ENCODE assay signal across 8 cellular contexts in genomic region chr12:26939953-26940352, GRCh38. TPM values are rescaled to one million over a fixed set of nuclear protein-coding genes. Genes with fewer than 3 reads are reported as not detected.
DNase-seq lines count a peak whose midpoint lies in the region; ATAC-seq and TF ChIP-seq lines count a peak whose summit lies in the region.

No MANE protein-coding gene starts in this region.

- H3K27ac Mint-ChIP-seq in CD8-positive, alpha-beta T cell, result peak overlapping the region; percentile 80
- peak overlapping the region; percentile 92 for H3K27ac Mint-ChIP-seq in central memory CD8-positive, alpha-beta T cell (ENCODE audit: low read depth)

- peak overlapping the region; percentile 98 for H3K4me3 Mint-ChIP-seq in CD8-positive, alpha-beta T cell
- H3K4me3 Mint-ChIP-seq in central memory CD8-positive, alpha-beta T cell, result peak overlapping the region; percentile 95

- POLR2A ChIA-PET in CD8-positive, alpha-beta T cell (lab: Charles Lee), result no interaction called here

- peaks cover 24% of the 10 kb centered on the region for H3K36me3 Mint-ChIP-seq in CD8-positive, alpha-beta T cell
- peaks cover 20% of the 10 kb centered on the region for H3K36me3 Mint-ChIP-seq in central memory CD8-positive, alpha-beta T cell (ENCODE audit: insufficient read depth)

- H3K36me3 ChIP-seq in CD8-positive, alpha-beta T cell (ENCODE audit: insufficient read depth, low read length), result no peaks in the 10 kb centered on the region
- H3K36me3 ChIP-seq in MG63, result peaks cover 12% of the 10 kb centered on the region; the same call in 1 of the 2 replicates
- H3K36me3 ChIP-seq in neutrophil, result no peaks in the 10 kb centered on the region

- peak overlapping the region; percentile 89 for H3K27ac ChIP-seq in CD8-positive, alpha-beta T cell (ENCODE audit: low read depth, low read length)
- peak overlapping the region; percentile 95 for H3K27ac ChIP-seq in neutrophil

- H3K9me3 Mint-ChIP-seq in CD8-positive, alpha-beta T cell, result no peaks in the 10 kb centered on the region
- no peaks in the 10 kb centered on the region for H3K9me3 Mint-ChIP-seq in central memory CD8-positive, alpha-beta T cell

- ATAC-seq in CD8-positive, alpha-beta T cell, result no peak
- no peak for ATAC-seq in central memory CD8-positive, alpha-beta T cell (replicated peaks; ENCODE audit: extremely low read depth, poor library complexity, severe bottlenecking)
- ATAC-seq in HG02588 (IDR thresholded peaks at IDR 0.05; ENCODE audit: unreplicated experiment) (no peak), HG03521 (IDR thresholded peaks at IDR 0.05; ENCODE audit: unreplicated experiment) (no peak)

- no peaks in the 10 kb centered on the region for H3K27me3 Mint-ChIP-seq in CD8-positive, alpha-beta T cell (ENCODE audit: low read depth)
- no peaks in the 10 kb centered on the region for H3K27me3 Mint-ChIP-seq in central memory CD8-positive, alpha-beta T cell

- peak overlapping the region; percentile 92 for H3K4me3 ChIP-seq in CD8-positive, alpha-beta T cell (ENCODE audit: low read depth, low read length)
- H3K4me3 ChIP-seq in MG63 (peak overlapping the region; percentile 91), neutrophil (ENCODE audit: low read depth in 1 of 2, low read length in 1 of 2) (peak overlapping the region; percentile 81 to 96)

- no peaks in the 10 kb centered on the region for H3K9me3 ChIP-seq in CD8-positive, alpha-beta T cell (ENCODE audit: low read length)
- peaks cover 17% of the 10 kb centered on the region; the same call in 1 of the 2 replicates for H3K9me3 ChIP-seq in MG63
- no peaks in the 10 kb centered on the region for H3K9me3 ChIP-seq in neutrophil

- H3K4me1 Mint-ChIP-seq in CD8-positive, alpha-beta T cell (ENCODE audit: low read depth), result peaks cover 76% of the 10 kb centered on the region
- peaks cover 72% of the 10 kb centered on the region for H3K4me1 Mint-ChIP-seq in central memory CD8-positive, alpha-beta T cell

- CTCF ChIA-PET in CD8-positive, alpha-beta T cell (lab: Charles Lee), result no interaction called here

- intact Hi-C loops in CD8-positive, alpha-beta T cell (cut with DNase I, micrococcal nuclease), result loop anchor here (2.0 to 10.0 kb wide), 12 partner anchors 15 to 1885 kb away; partner anchors contain the start of genes CCDC91 (in 2 of the 2), DNAI7 (in 1 of the 2), ETFRF1 (in 1 of the 2) and KLHL42 (in 1 of the 2)

- no peak for DNase-seq in CD8-positive, alpha-beta T cell
- no peak for DNase-seq in MG63
- no peak for DNase-seq in central memory CD8-positive, alpha-beta T cell (ENCODE audit: low spot score in 2 of 2)
- DNase-seq in MV-4-11 (lab: John Stamatoyannopoulos, UW), result no peak
- DNase-seq in NCI-H526 treated with DMSO at 0.1 percent for 48 hours (lab: John Stamatoyannopoulos, UW), result no peak

- H3K27me3 ChIP-seq in CD8-positive, alpha-beta T cell (ENCODE audit: insufficient read depth, low read length), result no peaks in the 10 kb centered on the region
- H3K27me3 ChIP-seq in MG63, result no peaks in the 10 kb centered on the region
- H3K27me3 ChIP-seq in neutrophil, result no peaks in the 10 kb centered on the region

- peaks cover 58% of the 10 kb centered on the region for H3K4me1 ChIP-seq in CD8-positive, alpha-beta T cell (ENCODE audit: insufficient read depth, low read length)
- H3K4me1 ChIP-seq in neutrophil (ENCODE audit: control insufficient read depth in 1 of 2, insufficient read depth in 1 of 2, low read depth in 1 of 2, low read length in 1 of 2), result peaks cover 54 to 61% of the 10 kb centered on the region in 2 experiments

- no peak for TF ChIP-seq CTCF in CD8-positive, alpha-beta T cell (IDR thresholded peaks at IDR 0.05)
- TF ChIP-seq CTCF in neutrophil (IDR thresholded peaks at IDR 0.05), result no peak

RNA-seq across cellular contexts. Expression of gene FGFR1OP2, which starts 1.7 kb away (rescaled TPM):
- 10 to 100 TPM; 44.1 to 47.5 TPM for total RNA-seq in CD8-positive, alpha-beta T cell
- total RNA-seq in MG63 (2014; rRNA removed; shearing (Covaris generic); ENCODE audit: low replicate concordance), result 30.4 and 52.9 TPM in 2 replicates

RNA-seq across cellular contexts. Expression of gene INTS13, which starts 2.2 kb away (rescaled TPM):
- total RNA-seq in CD8-positive, alpha-beta T cell, result 10 to 100 TPM; 11.8 to 12.1 TPM
- total RNA-seq in MG63 (2014; rRNA removed; shearing (Covaris generic); ENCODE audit: low replicate concordance), result 87.1 and 123 TPM in 2 replicates
